Comparison of ENCODE assay signal across 11 cellular contexts in genomic region chr7:17532861-17533404, GRCh38.
DNase-seq lines count a peak whose midpoint lies in the region; ATAC-seq and TF ChIP-seq lines count a peak whose summit lies in the region.
"Had no signal": no experiment of that assay in that cellular context is flagged by ENCODE, and none has a peak within 500 bp of the region (broad histone marks: within the 10 kb centered on the region; RNA-seq: fewer than 3 reads in every experiment).

No MANE protein-coding gene starts in this region.

- peak overlapping the region; percentile 54 for H3K4me2 ChIP-seq in skeletal muscle satellite cell (ENCODE audit: low read length)

- H3K4me1 ChIP-seq in Panc1 (ENCODE audit: control insufficient read depth, insufficient read depth, low read length) (no peaks in the 10 kb centered on the region), skeletal muscle satellite cell (ENCODE audit: control insufficient read depth, insufficient read depth, low read length) (peaks cover 44% of the 10 kb centered on the region)
- H3K4me1 ChIP-seq: SJCRH30 had no signal

- CTCF ChIA-PET in Panc1 (lab: Charles Lee) = no interaction called here

- POLR2A ChIA-PET in Panc1 (lab: Charles Lee) = no interaction called here

- intact Hi-C loops in Panc1 (cut with micrococcal nuclease; ENCODE audit: unreplicated experiment) (no loop called here), lower leg skin (cut with DNase I; ENCODE audit: low total_unique reads) (no loop called here)

- TF ChIP-seq POLR2A in lower leg skin (IDR thresholded peaks at IDR 0.05) = no peak

- H3K4me3 ChIP-seq in Panc1 (ENCODE audit: low read depth in 2 of 2, low read length in 2 of 2) (no peak overlapping the region), skeletal muscle satellite cell (ENCODE audit: low read length) (no peak overlapping the region), lower leg skin (ENCODE audit: low read depth, poor library complexity, severe bottlenecking) (no peak overlapping the region)
- H3K4me3 ChIP-seq: cardiac muscle cell, SJCRH30 had no signal

- H3K27ac Mint-ChIP-seq in nephron progenitor cell = no peak overlapping the region

- H3K36me3 ChIP-seq in Panc1 (ENCODE audit: control insufficient read depth, insufficient read depth, low read length) (no peaks in the 10 kb centered on the region), skeletal muscle satellite cell (ENCODE audit: insufficient read depth, low read length) (no peaks in the 10 kb centered on the region)
- H3K36me3 ChIP-seq: cardiac muscle cell, SJCRH30 had no signal

- no peak for ATAC-seq in Panc1
- peak; percentile 89 for ATAC-seq in esophagus mucosa

- H3K27me3 Mint-ChIP-seq in nephron progenitor cell (ENCODE audit: low read depth, poor library complexity) = no peaks in the 10 kb centered on the region

- H3K27ac ChIP-seq in Panc1 (ENCODE audit: low read length) = peak overlapping the region; percentile 20; the same call in 1 of the 2 replicates
- H3K27ac ChIP-seq: cardiac muscle cell, SJCRH30 had no signal

- no peaks in the 10 kb centered on the region for H3K36me3 Mint-ChIP-seq in nephron progenitor cell (ENCODE audit: low read depth)

- H3K9me3 ChIP-seq in Panc1 (ENCODE audit: control insufficient read depth, insufficient read depth, low read depth, low read length) = no peaks in the 10 kb centered on the region
- no peaks in the 10 kb centered on the region for H3K9me3 ChIP-seq in skeletal muscle satellite cell (replicated peaks; ENCODE audit: low read length)
- H3K9me3 ChIP-seq: SJCRH30 had no signal

- 83 to 90% methylated on average over 2 of the region's 2 CpGs for WGBS in lower leg skin, 2 donors

- no TSS peak for BruUV-seq in Panc1 (replicated peaks; lab: Mats Ljungman, UMichigan)

- H3K9ac ChIP-seq in skeletal muscle satellite cell (ENCODE audit: low read depth, low read length) = peak overlapping the region; percentile 55

- in situ Hi-C loops in Panc1 (cut with HindIII; ENCODE audit: low pct_unique_long_range_greater_than_20kb, low sequenced_read_pairs) = no loop called here

- DNase-seq in HCEC 1CT (peak; percentile 98), Panc1 (ENCODE audit: low read depth, low spot score) (no peak), lower leg skin (ENCODE audit: low spot score in 2 of 2) (no peak), nephron progenitor cell (no peak)
- DNase-seq in stimulated activated CD4-positive, alpha-beta T cell treated with anti-CD3 and anti-CD28 coated beads, Interleukin-12 subunit alpha, Interleukin-12 subunit beta, amount 100 ng/mL, for 4 hours = no peak
- no peak for DNase-seq in activated CD4-positive, CD25-positive, alpha-beta regulatory T cell treated with anti-CD3 and anti-CD28 coated beads, Interleukin-2, amount 50 U/mL, for 72 hours
- DNase-seq: NCI-H1092, SJCRH30 had no signal

- H3K9me3 Mint-ChIP-seq in nephron progenitor cell = no peaks in the 10 kb centered on the region

- TF ChIP-seq CTCF in Panc1 (IDR thresholded peaks at IDR 0.05) = no peak
- TF ChIP-seq CTCF in lower leg skin (IDR thresholded peaks at IDR 0.05) = no peak
- no peak for TF ChIP-seq CTCF in nephron progenitor cell (IDR thresholded peaks at IDR 0.05)

- H3K27me3 ChIP-seq in Panc1 (ENCODE audit: control insufficient read depth, insufficient read depth, low read length) (no peaks in the 10 kb centered on the region), skeletal muscle satellite cell (ENCODE audit: control insufficient read depth, insufficient read depth, low read length) (no peaks in the 10 kb centered on the region)
- H3K27me3 ChIP-seq: cardiac muscle cell, SJCRH30 had no signal

- no peak overlapping the region for H3K4me3 Mint-ChIP-seq in nephron progenitor cell

- no peaks in the 10 kb centered on the region for H3K4me1 Mint-ChIP-seq in nephron progenitor cell
